ENCODE assay signal across 1 cellular context in the genomic region with DNA sequence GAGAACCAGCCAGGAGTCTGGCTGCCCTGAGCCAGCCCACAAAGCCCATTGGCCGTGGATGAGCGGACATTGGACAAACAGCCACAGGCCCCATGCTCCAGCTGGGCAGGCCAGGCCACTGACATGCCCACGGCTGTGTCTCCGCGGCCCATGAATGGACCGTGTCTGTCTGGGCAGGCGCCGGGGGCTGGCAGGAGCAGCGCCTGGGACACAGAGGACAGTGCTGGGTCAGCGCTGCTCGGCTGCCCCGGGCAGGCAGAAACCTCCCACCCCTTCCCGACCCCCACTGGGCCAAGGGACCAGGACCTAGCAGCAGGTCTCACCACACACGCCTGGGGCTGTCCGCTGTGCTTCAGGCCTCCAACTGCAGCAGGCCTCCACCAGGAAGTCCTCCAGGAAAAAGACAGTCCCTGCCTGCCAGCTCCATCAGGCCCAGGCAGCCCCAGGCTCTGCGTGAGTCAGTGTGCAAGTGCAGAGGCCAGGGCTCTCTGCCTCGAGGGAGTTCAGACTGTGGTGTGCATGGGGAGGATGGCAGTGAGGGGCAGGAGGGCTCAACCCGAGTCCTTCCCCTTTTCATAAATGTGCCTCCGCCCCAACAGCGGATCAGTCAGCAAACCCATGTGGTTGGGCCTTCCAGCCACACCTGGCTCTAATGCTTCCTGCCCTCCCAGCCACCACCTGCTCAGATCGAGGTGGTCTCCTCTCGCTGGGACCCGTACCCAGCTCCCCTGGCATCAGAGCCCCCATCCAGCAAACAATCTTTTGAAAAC.
TF ChIP-seq lines count a peak whose summit lies in the region.

No MANE protein-coding gene starts in this region.

TF ChIP-seq in HepG2, 621 proteins besides CTCF, POLR2A, EP300 and RAD21 (continued from another document and continues in another):
- TF ChIP-seq, protein P1, sequence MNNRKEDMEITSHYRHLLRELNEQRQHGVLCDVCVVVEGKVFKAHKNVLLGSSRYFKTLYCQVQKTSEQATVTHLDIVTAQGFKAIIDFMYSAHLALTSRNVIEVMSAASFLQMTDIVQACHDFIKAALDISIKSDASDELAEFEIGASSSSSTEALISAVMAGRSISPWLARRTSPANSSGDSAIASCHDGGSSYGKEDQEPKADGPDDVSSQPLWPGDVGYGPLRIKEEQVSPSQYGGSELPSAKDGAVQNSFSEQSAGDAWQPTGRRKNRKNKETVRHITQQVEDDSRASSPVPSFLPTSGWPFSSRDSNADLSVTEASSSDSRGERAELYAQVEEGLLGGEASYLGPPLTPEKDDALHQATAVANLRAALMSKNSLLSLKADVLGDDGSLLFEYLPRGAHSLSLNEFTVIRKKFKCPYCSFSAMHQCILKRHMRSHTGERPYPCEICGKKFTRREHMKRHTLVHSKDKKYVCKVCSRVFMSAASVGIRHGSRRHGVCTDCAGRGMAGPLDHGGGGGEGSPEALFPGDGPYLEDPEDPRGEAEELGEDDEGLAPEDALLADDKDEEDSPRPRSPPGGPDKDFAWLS (CRISPR knock-in tag; IDR thresholded peaks at IDR 0.05; ENCODE audit: borderline replicate concordance), result no peak
- peak; percentile 27; the same call in 1 of the 2 replicates for TF ChIP-seq ZFP90 (CRISPR knock-in tag; IDR thresholded peaks at IDR 0.05; ENCODE audit: borderline replicate concordance)
- TF ChIP-seq ZNF263 (CRISPR knock-in tag; IDR thresholded peaks at IDR 0.05), result no peak; the same call in 1 of the 2 replicates
- TF ChIP-seq ZFP36 (IDR thresholded peaks at IDR 0.05; ENCODE audit: borderline replicate concordance, low read depth, low read length, partially characterized antibody), result peak; percentile 85
- peak; percentile 55; the same call in 1 of the 2 replicates for TF ChIP-seq DR1 (CRISPR knock-in tag; IDR thresholded peaks at IDR 0.05)
- TF ChIP-seq ZNF138 (CRISPR knock-in tag; IDR thresholded peaks at IDR 0.05; ENCODE audit: low read depth), result 0 out of 2 replicates have a peak, but pooled peaks have one; percentile 36
- TF ChIP-seq, protein P2, sequence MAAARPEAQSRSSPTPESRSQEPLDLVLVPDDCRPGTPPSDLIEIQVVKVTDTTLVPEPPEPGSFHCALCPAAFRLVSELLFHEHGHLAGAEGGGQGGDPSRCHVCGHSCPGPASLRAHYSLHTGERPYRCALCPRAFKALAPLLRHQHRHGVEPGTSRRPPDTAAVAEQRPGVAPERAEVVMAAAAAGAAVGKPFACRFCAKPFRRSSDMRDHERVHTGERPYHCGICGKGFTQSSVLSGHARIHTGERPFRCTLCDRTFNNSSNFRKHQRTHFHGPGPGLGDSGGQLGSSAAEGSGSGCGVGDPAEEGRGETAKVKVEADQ (CRISPR knock-in tag; IDR thresholded peaks at IDR 0.05; ENCODE audit: borderline replicate concordance), result no peak
- TF ChIP-seq ISX (CRISPR knock-in tag; conservative IDR thresholded peaks at IDR 0.05), result no peak
- TF ChIP-seq ZNF747 (CRISPR knock-in tag; IDR thresholded peaks at IDR 0.05; ENCODE audit: borderline replicate concordance), result no peak
- no peak for TF ChIP-seq MYNN (CRISPR knock-in tag; IDR thresholded peaks at IDR 0.05; ENCODE audit: low read depth)
- TF ChIP-seq KDM5B (CRISPR knock-in tag; IDR thresholded peaks at IDR 0.05; ENCODE audit: borderline replicate concordance), result peak; percentile 69
- TF ChIP-seq ATAD3A (CRISPR knock-in tag; IDR thresholded peaks at IDR 0.05), result no peak
- peak; percentile 30 for TF ChIP-seq HNRNPLL (IDR thresholded peaks at IDR 0.05; ENCODE audit: low read depth, low read length, poor library complexity, severe bottlenecking)
- no peak for TF ChIP-seq NAIF1 (CRISPR knock-in tag; IDR thresholded peaks at IDR 0.05; ENCODE audit: borderline replicate concordance)
- TF ChIP-seq ARNT (IDR thresholded peaks at IDR 0.05), result no peak
- no peak for TF ChIP-seq ZNF552 (CRISPR knock-in tag; IDR thresholded peaks at IDR 0.05; ENCODE audit: borderline replicate concordance)
- TF ChIP-seq ZNF251 (CRISPR knock-in tag; IDR thresholded peaks at IDR 0.05), result no peak
- TF ChIP-seq, protein P3, sequence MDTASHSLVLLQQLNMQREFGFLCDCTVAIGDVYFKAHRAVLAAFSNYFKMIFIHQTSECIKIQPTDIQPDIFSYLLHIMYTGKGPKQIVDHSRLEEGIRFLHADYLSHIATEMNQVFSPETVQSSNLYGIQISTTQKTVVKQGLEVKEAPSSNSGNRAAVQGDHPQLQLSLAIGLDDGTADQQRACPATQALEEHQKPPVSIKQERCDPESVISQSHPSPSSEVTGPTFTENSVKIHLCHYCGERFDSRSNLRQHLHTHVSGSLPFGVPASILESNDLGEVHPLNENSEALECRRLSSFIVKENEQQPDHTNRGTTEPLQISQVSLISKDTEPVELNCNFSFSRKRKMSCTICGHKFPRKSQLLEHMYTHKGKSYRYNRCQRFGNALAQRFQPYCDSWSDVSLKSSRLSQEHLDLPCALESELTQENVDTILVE (CRISPR knock-in tag; IDR thresholded peaks at IDR 0.05), result no peak
- TF ChIP-seq, protein P4, sequence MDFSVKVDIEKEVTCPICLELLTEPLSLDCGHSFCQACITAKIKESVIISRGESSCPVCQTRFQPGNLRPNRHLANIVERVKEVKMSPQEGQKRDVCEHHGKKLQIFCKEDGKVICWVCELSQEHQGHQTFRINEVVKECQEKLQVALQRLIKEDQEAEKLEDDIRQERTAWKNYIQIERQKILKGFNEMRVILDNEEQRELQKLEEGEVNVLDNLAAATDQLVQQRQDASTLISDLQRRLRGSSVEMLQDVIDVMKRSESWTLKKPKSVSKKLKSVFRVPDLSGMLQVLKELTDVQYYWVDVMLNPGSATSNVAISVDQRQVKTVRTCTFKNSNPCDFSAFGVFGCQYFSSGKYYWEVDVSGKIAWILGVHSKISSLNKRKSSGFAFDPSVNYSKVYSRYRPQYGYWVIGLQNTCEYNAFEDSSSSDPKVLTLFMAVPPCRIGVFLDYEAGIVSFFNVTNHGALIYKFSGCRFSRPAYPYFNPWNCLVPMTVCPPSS (IDR thresholded peaks at IDR 0.05), result no peak
- no peak for TF ChIP-seq MAFK (conservative IDR thresholded peaks at IDR 0.05 in 1 of 2, IDR thresholded peaks at IDR 0.05 in 1 of 2; ENCODE audit: low read length in 2 of 2)
- TF ChIP-seq YEATS4 (CRISPR knock-in tag; IDR thresholded peaks at IDR 0.05; ENCODE audit: borderline replicate concordance), result no peak
- no peak for TF ChIP-seq ZNF589 (CRISPR knock-in tag; conservative IDR thresholded peaks at IDR 0.05)
- TF ChIP-seq, protein P5, sequence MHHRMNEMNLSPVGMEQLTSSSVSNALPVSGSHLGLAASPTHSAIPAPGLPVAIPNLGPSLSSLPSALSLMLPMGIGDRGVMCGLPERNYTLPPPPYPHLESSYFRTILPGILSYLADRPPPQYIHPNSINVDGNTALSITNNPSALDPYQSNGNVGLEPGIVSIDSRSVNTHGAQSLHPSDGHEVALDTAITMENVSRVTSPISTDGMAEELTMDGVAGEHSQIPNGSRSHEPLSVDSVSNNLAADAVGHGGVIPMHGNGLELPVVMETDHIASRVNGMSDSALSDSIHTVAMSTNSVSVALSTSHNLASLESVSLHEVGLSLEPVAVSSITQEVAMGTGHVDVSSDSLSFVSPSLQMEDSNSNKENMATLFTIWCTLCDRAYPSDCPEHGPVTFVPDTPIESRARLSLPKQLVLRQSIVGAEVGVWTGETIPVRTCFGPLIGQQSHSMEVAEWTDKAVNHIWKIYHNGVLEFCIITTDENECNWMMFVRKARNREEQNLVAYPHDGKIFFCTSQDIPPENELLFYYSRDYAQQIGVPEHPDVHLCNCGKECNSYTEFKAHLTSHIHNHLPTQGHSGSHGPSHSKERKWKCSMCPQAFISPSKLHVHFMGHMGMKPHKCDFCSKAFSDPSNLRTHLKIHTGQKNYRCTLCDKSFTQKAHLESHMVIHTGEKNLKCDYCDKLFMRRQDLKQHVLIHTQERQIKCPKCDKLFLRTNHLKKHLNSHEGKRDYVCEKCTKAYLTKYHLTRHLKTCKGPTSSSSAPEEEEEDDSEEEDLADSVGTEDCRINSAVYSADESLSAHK (CRISPR knock-in tag; IDR thresholded peaks at IDR 0.05; ENCODE audit: borderline replicate concordance), result no peak
- TF ChIP-seq, protein P6, sequence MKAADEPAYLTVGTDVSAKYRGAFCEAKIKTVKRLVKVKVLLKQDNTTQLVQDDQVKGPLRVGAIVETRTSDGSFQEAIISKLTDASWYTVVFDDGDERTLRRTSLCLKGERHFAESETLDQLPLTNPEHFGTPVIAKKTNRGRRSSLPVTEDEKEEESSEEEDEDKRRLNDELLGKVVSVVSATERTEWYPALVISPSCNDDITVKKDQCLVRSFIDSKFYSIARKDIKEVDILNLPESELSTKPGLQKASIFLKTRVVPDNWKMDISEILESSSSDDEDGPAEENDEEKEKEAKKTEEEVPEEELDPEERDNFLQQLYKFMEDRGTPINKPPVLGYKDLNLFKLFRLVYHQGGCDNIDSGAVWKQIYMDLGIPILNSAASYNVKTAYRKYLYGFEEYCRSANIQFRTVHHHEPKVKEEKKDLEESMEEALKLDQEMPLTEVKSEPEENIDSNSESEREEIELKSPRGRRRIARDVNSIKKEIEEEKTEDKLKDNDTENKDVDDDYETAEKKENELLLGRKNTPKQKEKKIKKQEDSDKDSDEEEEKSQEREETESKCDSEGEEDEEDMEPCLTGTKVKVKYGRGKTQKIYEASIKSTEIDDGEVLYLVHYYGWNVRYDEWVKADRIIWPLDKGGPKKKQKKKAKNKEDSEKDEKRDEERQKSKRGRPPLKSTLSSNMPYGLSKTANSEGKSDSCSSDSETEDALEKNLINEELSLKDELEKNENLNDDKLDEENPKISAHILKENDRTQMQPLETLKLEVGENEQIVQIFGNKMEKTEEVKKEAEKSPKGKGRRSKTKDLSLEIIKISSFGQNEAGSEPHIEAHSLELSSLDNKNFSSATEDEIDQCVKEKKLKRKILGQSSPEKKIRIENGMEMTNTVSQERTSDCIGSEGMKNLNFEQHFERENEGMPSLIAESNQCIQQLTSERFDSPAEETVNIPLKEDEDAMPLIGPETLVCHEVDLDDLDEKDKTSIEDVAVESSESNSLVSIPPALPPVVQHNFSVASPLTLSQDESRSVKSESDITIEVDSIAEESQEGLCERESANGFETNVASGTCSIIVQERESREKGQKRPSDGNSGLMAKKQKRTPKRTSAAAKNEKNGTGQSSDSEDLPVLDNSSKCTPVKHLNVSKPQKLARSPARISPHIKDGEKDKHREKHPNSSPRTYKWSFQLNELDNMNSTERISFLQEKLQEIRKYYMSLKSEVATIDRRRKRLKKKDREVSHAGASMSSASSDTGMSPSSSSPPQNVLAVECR (CRISPR knock-in tag; IDR thresholded peaks at IDR 0.05; ENCODE audit: borderline replicate concordance), result no peak; the same call in 1 of the 2 replicates
- TF ChIP-seq, protein P7, sequence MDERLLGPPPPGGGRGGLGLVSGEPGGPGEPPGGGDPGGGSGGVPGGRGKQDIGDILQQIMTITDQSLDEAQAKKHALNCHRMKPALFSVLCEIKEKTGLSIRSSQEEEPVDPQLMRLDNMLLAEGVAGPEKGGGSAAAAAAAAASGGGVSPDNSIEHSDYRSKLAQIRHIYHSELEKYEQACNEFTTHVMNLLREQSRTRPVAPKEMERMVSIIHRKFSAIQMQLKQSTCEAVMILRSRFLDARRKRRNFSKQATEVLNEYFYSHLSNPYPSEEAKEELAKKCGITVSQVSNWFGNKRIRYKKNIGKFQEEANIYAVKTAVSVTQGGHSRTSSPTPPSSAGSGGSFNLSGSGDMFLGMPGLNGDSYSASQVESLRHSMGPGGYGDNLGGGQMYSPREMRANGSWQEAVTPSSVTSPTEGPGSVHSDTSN (CRISPR knock-in tag; IDR thresholded peaks at IDR 0.05), result no peak
- no peak for TF ChIP-seq FOXM1 (CRISPR knock-in tag; IDR thresholded peaks at IDR 0.05)
- TF ChIP-seq, protein P8, sequence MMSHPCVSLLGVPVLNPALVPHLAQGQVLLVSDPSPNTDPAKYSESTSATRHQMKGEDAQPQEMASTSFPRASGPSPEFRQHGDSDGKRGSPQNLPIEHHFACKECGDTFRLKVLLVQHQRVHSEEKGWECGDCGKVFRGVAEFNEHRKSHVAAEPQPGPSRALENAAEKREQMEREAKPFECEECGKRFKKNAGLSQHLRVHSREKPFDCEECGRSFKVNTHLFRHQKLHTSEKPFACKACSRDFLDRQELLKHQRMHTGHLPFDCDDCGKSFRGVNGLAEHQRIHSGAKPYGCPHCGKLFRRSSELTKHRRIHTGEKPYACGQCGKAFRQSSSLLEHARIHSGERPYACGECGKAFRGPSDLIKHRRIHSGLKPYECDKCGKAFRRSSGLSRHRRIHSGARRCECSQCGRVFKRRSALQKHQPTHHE (CRISPR knock-in tag; IDR thresholded peaks at IDR 0.05; ENCODE audit: borderline replicate concordance), result 0 out of 2 replicates have a peak, but pooled peaks have one; percentile 24
- TF ChIP-seq, protein P9, sequence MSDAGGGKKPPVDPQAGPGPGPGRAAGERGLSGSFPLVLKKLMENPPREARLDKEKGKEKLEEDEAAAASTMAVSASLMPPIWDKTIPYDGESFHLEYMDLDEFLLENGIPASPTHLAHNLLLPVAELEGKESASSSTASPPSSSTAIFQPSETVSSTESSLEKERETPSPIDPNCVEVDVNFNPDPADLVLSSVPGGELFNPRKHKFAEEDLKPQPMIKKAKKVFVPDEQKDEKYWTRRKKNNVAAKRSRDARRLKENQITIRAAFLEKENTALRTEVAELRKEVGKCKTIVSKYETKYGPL (CRISPR knock-in tag; IDR thresholded peaks at IDR 0.05), result no peak
- TF ChIP-seq CREB1 (IDR thresholded peaks at IDR 0.05), result no peak
- TF ChIP-seq CREB1 (CRISPR knock-in tag; IDR thresholded peaks at IDR 0.05), result no peak
- TF ChIP-seq ZNF329 (CRISPR knock-in tag; IDR thresholded peaks at IDR 0.05; ENCODE audit: low read depth), result no peak
- TF ChIP-seq ZNF75D (CRISPR knock-in tag; IDR thresholded peaks at IDR 0.05; ENCODE audit: borderline replicate concordance), result no peak
- no peak for TF ChIP-seq MATR3 (CRISPR knock-in tag; IDR thresholded peaks at IDR 0.05)
- TF ChIP-seq, protein P10, sequence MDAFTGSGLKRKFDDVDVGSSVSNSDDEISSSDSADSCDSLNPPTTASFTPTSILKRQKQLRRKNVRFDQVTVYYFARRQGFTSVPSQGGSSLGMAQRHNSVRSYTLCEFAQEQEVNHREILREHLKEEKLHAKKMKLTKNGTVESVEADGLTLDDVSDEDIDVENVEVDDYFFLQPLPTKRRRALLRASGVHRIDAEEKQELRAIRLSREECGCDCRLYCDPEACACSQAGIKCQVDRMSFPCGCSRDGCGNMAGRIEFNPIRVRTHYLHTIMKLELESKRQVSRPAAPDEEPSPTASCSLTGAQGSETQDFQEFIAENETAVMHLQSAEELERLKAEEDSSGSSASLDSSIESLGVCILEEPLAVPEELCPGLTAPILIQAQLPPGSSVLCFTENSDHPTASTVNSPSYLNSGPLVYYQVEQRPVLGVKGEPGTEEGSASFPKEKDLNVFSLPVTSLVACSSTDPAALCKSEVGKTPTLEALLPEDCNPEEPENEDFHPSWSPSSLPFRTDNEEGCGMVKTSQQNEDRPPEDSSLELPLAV (CRISPR knock-in tag; conservative IDR thresholded peaks at IDR 0.05; ENCODE audit: low read depth), result no peak
- TF ChIP-seq ZNF530 (CRISPR knock-in tag; IDR thresholded peaks at IDR 0.05; ENCODE audit: low read depth), result no peak
- TF ChIP-seq RXRA (CRISPR knock-in tag; IDR thresholded peaks at IDR 0.05), result 0 out of 2 replicates have a peak, but pooled peaks have one; percentile 34
- no peak for TF ChIP-seq RELA (CRISPR knock-in tag; IDR thresholded peaks at IDR 0.05)
- TF ChIP-seq ZNF431 (CRISPR knock-in tag; IDR thresholded peaks at IDR 0.05; ENCODE audit: borderline replicate concordance, low read depth), result no peak
- no peak for TF ChIP-seq KDM5A (IDR thresholded peaks at IDR 0.05; ENCODE audit: borderline replicate concordance, low read length)
